In genomic region chrX:37755073-37755472, GRCh38 we compare ENCODE assay signal across 9 cellular contexts.
DNase-seq lines count a peak whose midpoint lies in the region; ATAC-seq, FAIRE-seq and TF ChIP-seq lines count a peak whose summit lies in the region.
"Had no signal": no experiment of that assay in that cellular context is flagged by ENCODE, and none has a peak within 500 bp of the region (broad histone marks: within the 10 kb centered on the region; RNA-seq: fewer than 3 reads in every experiment).

No MANE protein-coding gene starts in this region.

- H3K9me3 ChIP-seq in OCI-LY1 (ENCODE audit: low read length), result no peaks in the 10 kb centered on the region
- no peaks in the 10 kb centered on the region for H3K9me3 ChIP-seq in neutrophil

- peak overlapping the region; percentile 56 for H3K9ac ChIP-seq in OCI-LY1 (ENCODE audit: low read length)

- H2AFZ ChIP-seq in OCI-LY1 (ENCODE audit: low read length), result no peak overlapping the region

- H3K4me1 ChIP-seq in OCI-LY1 (ENCODE audit: insufficient read depth, low read length, severe bottlenecking) (peaks cover 48% of the 10 kb centered on the region), neutrophil (ENCODE audit: control insufficient read depth in 1 of 2, insufficient read depth in 1 of 2, low read depth in 1 of 2, low read length in 1 of 2) (peaks cover 84% of the 10 kb centered on the region in 2 experiments)

- H3K27ac ChIP-seq in OCI-LY1 (ENCODE audit: low read depth, low read length, poor library complexity, severe bottlenecking) (peak overlapping the region; percentile 100), neutrophil (peak overlapping the region; percentile 94)
- H3K27ac ChIP-seq: epithelial cell of prostate had no signal

- H3F3A ChIP-seq in OCI-LY1 (ENCODE audit: insufficient read depth, low read length), result no peaks in the 10 kb centered on the region

- peak overlapping the region; percentile 61 for H3K4me2 ChIP-seq in OCI-LY1 (ENCODE audit: low read length)

- peak; percentile 20 for DNase-seq in activated T-cell treated with anti-CD3 and anti-CD28 coated beads, Interleukin-2, amount 50 U/mL, for 48 hours
- DNase-seq in activated T-cell treated with anti-CD3 and anti-CD28 coated beads for 4 hours, result no peak
- no peak for DNase-seq in HTR-8/SVneo (ENCODE audit: insufficient read length, low spot score)
- no peak for DNase-seq in T-helper 9 cell
- no peak for DNase-seq in NCI-H226

- FAIRE-seq in HTR-8/SVneo (lab: Jason Lieb, UNC), result no peak

- no peaks in the 10 kb centered on the region for H4K20me1 ChIP-seq in OCI-LY1 (ENCODE audit: insufficient read depth, low read length)

- TF ChIP-seq CTCF in OCI-LY1 (IDR thresholded peaks at IDR 0.05; ENCODE audit: low read length), result no peak
- no peak for TF ChIP-seq CTCF in neutrophil (IDR thresholded peaks at IDR 0.05)

- H3K9me2 ChIP-seq in OCI-LY1 (ENCODE audit: low read depth, low read length), result no peaks in the 10 kb centered on the region

- H3K4me3 ChIP-seq in OCI-LY1 (ENCODE audit: low read depth, low read length, poor library complexity, severe bottlenecking) (peak overlapping the region; percentile 4), neutrophil (ENCODE audit: low read depth in 1 of 2, low read length in 1 of 2) (peak overlapping the region; percentile 34 to 40)

- no peaks in the 10 kb centered on the region for H3K79me2 ChIP-seq in OCI-LY1 (ENCODE audit: insufficient read depth, low read length)

- ATAC-seq in HG02884 (IDR thresholded peaks at IDR 0.05; ENCODE audit: unreplicated experiment), result peak; percentile 85

- H3K27me3 ChIP-seq in OCI-LY1 (ENCODE audit: insufficient read depth, low read length) (no peaks in the 10 kb centered on the region), neutrophil (no peaks in the 10 kb centered on the region)

- H3K36me3 ChIP-seq in OCI-LY1 (ENCODE audit: insufficient read depth, low read length) (no peaks in the 10 kb centered on the region), neutrophil (no peaks in the 10 kb centered on the region)

Comparison
In these comparisons a context has a peak if more than half of its experiments do, and no peak if none do; other contexts are left out.
1. DNase-seq: peak in activated T-cell treated with anti-CD3 and anti-CD28 coated beads, Interleukin-2, amount 50 U/mL, for 48 hours (2 of 2); none in activated T-cell treated with anti-CD3 and anti-CD28 coated beads for 4 hours (single experiment), HTR-8/SVneo (single experiment), T-helper 9 cell (single experiment) and NCI-H226 (single experiment).